Comparison of ENCODE assay signal across 6 cellular contexts in the genomic region with DNA sequence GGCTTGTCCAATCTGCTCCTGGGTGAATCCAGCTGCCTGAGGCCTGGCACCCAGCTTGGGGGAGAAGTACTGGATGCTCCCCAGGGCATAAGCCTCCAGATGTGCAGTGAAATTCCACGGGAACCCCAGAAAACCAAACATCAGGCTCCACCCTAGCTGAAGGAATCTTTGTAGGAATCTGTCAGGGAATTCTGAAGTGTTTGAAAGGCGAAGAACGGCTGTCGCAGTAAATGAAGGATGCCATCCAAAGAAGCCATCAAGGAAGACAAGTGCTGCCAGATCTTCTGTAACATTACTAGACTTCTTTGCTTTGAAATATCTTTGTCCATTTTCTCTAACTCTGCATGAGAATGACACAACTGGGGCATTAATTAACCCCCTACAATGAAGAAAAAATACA.
"Had no signal": no experiment of that assay in that cellular context is flagged by ENCODE, and none has a peak within 500 bp of the region (broad histone marks: within the 10 kb centered on the region; RNA-seq: fewer than 3 reads in every experiment).

No MANE protein-coding gene starts in this region.

- H3K27me3 Mint-ChIP-seq: IgD-negative memory B cell had no signal

- DNase-seq: H9, HCEC 1CT had no signal

- H3K27ac Mint-ChIP-seq: H9 had no signal

- H3K4me2 ChIP-seq: GM23338 had no signal

- ATAC-seq: GM23338, HepG2 had no signal

- H2AFZ ChIP-seq: GM23338 had no signal

- H3K9me3 Mint-ChIP-seq: GM23338, H9, IgD-negative memory B cell had no signal

- H3K4me3 Mint-ChIP-seq: GM23338, H9, IgD-negative memory B cell had no signal

- H3K4me3 ChIP-seq: GM23338 had no signal

- H3K27ac ChIP-seq: HL-60 had no signal
